Comparison of ENCODE assay signal across 16 cellular contexts in the genomic region with DNA sequence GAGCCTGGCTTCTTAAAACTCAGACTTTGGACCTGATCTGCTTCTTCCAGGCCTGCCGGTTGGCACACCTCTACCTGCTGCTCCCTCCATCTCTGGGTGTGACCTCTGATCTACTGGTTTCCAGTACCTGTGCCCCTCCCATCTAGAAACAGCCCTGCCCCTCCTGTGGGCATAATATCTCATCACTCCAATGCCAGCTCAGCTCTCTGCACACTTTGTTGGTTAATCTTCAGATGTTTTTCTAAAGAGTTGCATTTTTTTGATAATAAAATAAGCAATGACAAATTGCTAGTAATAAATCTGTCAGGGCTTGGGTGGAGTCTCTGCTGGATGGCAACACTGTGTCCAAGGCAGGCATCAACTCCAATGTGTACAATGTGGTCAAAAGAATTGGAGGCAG.
DNase-seq lines count a peak whose midpoint lies in the region; ATAC-seq, FAIRE-seq and TF ChIP-seq lines count a peak whose summit lies in the region.
"Had no signal": no experiment of that assay in that cellular context is flagged by ENCODE, and none has a peak within 500 bp of the region (broad histone marks: within the 10 kb centered on the region; RNA-seq: fewer than 3 reads in every experiment).

No MANE protein-coding gene starts in this region.

- FAIRE-seq in K562 (lab: Jason Lieb, UNC), result no peak
- FAIRE-seq: GM19239 had no signal

- 40% methylated on average over 1 of the region's 1 CpG for WGBS in K562 (ENCODE audit: insufficient coverage, low coverage, missing lambda C conversion rate)
- WGBS in spleen, 5 donors, result 81 to 96% (median 89%) methylated on average over 1 of the region's 1 CpG

- H2AFZ ChIP-seq in HCT116 (ENCODE audit: low read depth, low read length, poor library complexity, severe bottlenecking) (no peak overlapping the region), K562 (ENCODE audit: low read depth, low read length) (no peak overlapping the region)

- POLR2A ChIA-PET in HCT116 (lab: Charles Lee), result no interaction called here
- POLR2A ChIA-PET in K562 (lab: Yijun Ruan, JAX), result no interaction called here

- no peak for DNase-seq in HCT116 (ENCODE audit: low read depth, low spot score)
- no peak for DNase-seq in K562 (ENCODE audit: extremely low read depth in 1 of 4, low spot score in 3 of 4)
- peak; percentile 72 to 94 for DNase-seq in left colon
- no peak for DNase-seq in spleen
- no peak for DNase-seq in AG08396 (ENCODE audit: low spot score)
- DNase-seq in AG20443 (ENCODE audit: low spot score), result no peak
- no peak for DNase-seq in SW 1271 (lab: John Stamatoyannopoulos, UW)
- DNase-seq in WERI-Rb-1, result no peak
- DNase-seq: activated naive CD4-positive, alpha-beta T cell; CD4-positive, alpha-beta memory T cell; stimulated activated CD4-positive, alpha-beta T cell treated with anti-CD3 and anti-CD28 coated beads, Interleukin-2, amount 100 ng/mL, for 24 hours; stimulated activated naive CD8-positive, alpha-beta T cell treated with anti-CD3 and anti-CD28 coated beads, Interleukin-15, amount 100 ng/mL, for 72 hours had no signal

- H3K79me2 ChIP-seq in HCT116 (ENCODE audit: insufficient read depth, low read length) (no peaks in the 10 kb centered on the region), K562 (ENCODE audit: control insufficient read depth, insufficient read depth, low read length) (no peaks in the 10 kb centered on the region)

- CTCF ChIA-PET in HCT116 (lab: Charles Lee), result no interaction called here
- CTCF ChIA-PET in K562 (lab: Yijun Ruan, JAX; ENCODE audit: low intra/inter-chr PET ratio), result interaction anchor here (0.7 to 1.1 kb wide), 2 partner anchors 94 to 96 kb away, joined by 3 read pairs; no protein-coding TSS in a partner anchor

- H4K20me1 ChIP-seq in HCT116 (ENCODE audit: insufficient read depth) (no peaks in the 10 kb centered on the region), K562 (replicated peaks; ENCODE audit: control insufficient read depth, insufficient read depth, low read length) (0 out of 2 replicates have a peak, but pooled peaks cover 7% of the 10 kb centered on the region)

- TF ChIP-seq CTCF in HCT116 (IDR thresholded peaks at IDR 0.05 in 2 of 3, conservative IDR thresholded peaks at IDR 0.05 in 1 of 3; ENCODE audit: borderline replicate concordance in 1 of 3, insufficient read depth in 1 of 3, low read depth in 2 of 3, low read length in 2 of 3) (no peak), K562 (IDR thresholded peaks at IDR 0.05 in 2 of 3, conservative IDR thresholded peaks at IDR 0.05 in 1 of 3; ENCODE audit: insufficient read depth in 2 of 3, low read depth in 1 of 3, low read length in 3 of 3) (no peak), spleen (IDR thresholded peaks at IDR 0.05 in 8 of 11, conservative IDR thresholded peaks at IDR 0.05 in 3 of 11) (no peak), WERI-Rb-1 (IDR thresholded peaks at IDR 0.05; ENCODE audit: low read depth, low read length) (no peak)

- H3K36me3 ChIP-seq in HCT116 (ENCODE audit: control insufficient read depth in 1 of 2, insufficient read depth in 2 of 2, low read length in 2 of 2) (no peaks in the 10 kb centered on the region), K562 (ENCODE audit: control insufficient read depth, insufficient read depth, low read length) (no peaks in the 10 kb centered on the region), spleen (no peaks in the 10 kb centered on the region), WERI-Rb-1 (no peaks in the 10 kb centered on the region)
- H3K36me3 ChIP-seq: HAP-1, SJSA1 had no signal

- no peak overlapping the region for H3K4me3 ChIP-seq in HCT116 (replicated peaks in 1 of 2; ENCODE audit: low read depth in 1 of 2, low read length in 2 of 2)
- no peak overlapping the region for H3K4me3 ChIP-seq in K562
- no peak overlapping the region for H3K4me3 ChIP-seq in spleen
- H3K4me3 ChIP-seq in WERI-Rb-1 (ENCODE audit: low read depth, low read length), result no peak overlapping the region
- H3K4me3 ChIP-seq: HAP-1, SJSA1 had no signal

- H3K9me2 ChIP-seq in HCT116 (ENCODE audit: insufficient read depth), result no peaks in the 10 kb centered on the region

- in situ Hi-C loops in K562 (cut with MboI), result no loop called here

- no peak for ATAC-seq in HCT116
- no peak for ATAC-seq in K562
- ATAC-seq in left colon, result peak; percentile 86
- ATAC-seq: natural killer cell treated with Interleukin-12 subunit alpha and Interleukin-12 subunit beta and Interleukin-15 and Interleukin-18, amount 100 ng/mL, for 72 hours; stimulated activated naive CD8-positive, alpha-beta T cell treated with anti-CD3 and anti-CD28 coated beads, Interleukin-15, amount 100 ng/mL, for 72 hours had no signal

- H3K27me3 ChIP-seq in HCT116 (ENCODE audit: insufficient read depth, low read length) (no peaks in the 10 kb centered on the region), K562 (ENCODE audit: control insufficient read depth in 2 of 2, insufficient read depth in 2 of 2, low read length in 2 of 2) (peaks cover 7 to 23% of the 10 kb centered on the region in 2 experiments; a peak in 3 of 5 replicates), spleen (replicated peaks in 1 of 7) (no peaks in the 10 kb centered on the region), WERI-Rb-1 (ENCODE audit: insufficient read depth, low read depth, severe bottlenecking) (no peaks in the 10 kb centered on the region)
- H3K27me3 ChIP-seq: SJSA1 had no signal

- no peak for TF ChIP-seq EP300 in K562 (IDR thresholded peaks at IDR 0.05; ENCODE audit: low read length)

- no peaks in the 10 kb centered on the region for H3K9me3 ChIP-seq in HCT116 (ENCODE audit: control insufficient read depth in 1 of 2, insufficient read depth in 1 of 2, low read depth in 1 of 2, low read length in 2 of 2)
- H3K9me3 ChIP-seq in K562 (replicated peaks; ENCODE audit: control insufficient read depth, insufficient read depth, low read depth, low read length), result 0 out of 2 replicates have a peak, but pooled peaks cover 3% of the 10 kb centered on the region
- H3K9me3 ChIP-seq in spleen, result peaks cover 0 to 6% (median 0%) of the 10 kb centered on the region in 8 donors
- peaks cover 7% of the 10 kb centered on the region for H3K9me3 ChIP-seq in WERI-Rb-1 (ENCODE audit: severe bottlenecking)
- H3K9me3 ChIP-seq: HAP-1, SJSA1 had no signal

- no peak overlapping the region for H3K9ac ChIP-seq in HCT116 (ENCODE audit: low read length)
- no peak overlapping the region for H3K9ac ChIP-seq in K562 (ENCODE audit: insufficient read depth in 1 of 2, low read depth in 2 of 2, low read length in 2 of 2)

- RAD21 ChIA-PET in HCT116 (lab: Charles Lee; ENCODE audit: low non-redundant PET in 1 of 2, low total read pairs in 2 of 2, uncharacterized antibody in 2 of 2, unreplicated experiment in 2 of 2), result no interaction called here

- H3K27ac ChIP-seq in HCT116 (ENCODE audit: low read depth, low read length), result no peak overlapping the region
- no peak overlapping the region for H3K27ac ChIP-seq in K562 (ENCODE audit: extremely low read depth, low read depth, low read length)
- peak overlapping the region in 5 of 8 donors; percentile 22 to 80 (median 63) for H3K27ac ChIP-seq in spleen
- no peak overlapping the region for H3K27ac ChIP-seq in WERI-Rb-1
- H3K27ac ChIP-seq: SJSA1 had no signal

- H3K4me2 ChIP-seq in HCT116 (ENCODE audit: low read length) (peak overlapping the region; percentile 17; the same call in 1 of the 2 replicates), K562 (ENCODE audit: insufficient read depth, low read length) (no peak overlapping the region)

- H3K9me1 ChIP-seq in K562 (ENCODE audit: control insufficient read depth, insufficient read depth, low read length), result no peaks in the 10 kb centered on the region

- TF ChIP-seq RAD21 in HCT116 (IDR thresholded peaks at IDR 0.05; ENCODE audit: low read depth) (no peak), K562 (CRISPR knock-in tag; conservative IDR thresholded peaks at IDR 0.05 in 1 of 2, IDR thresholded peaks at IDR 0.05 in 1 of 2) (no peak)

- BruUV-seq in HCT116 (replicated peaks; lab: Mats Ljungman, UMichigan) (no TSS peak), K562 (replicated peaks; lab: Mats Ljungman, UMichigan) (no TSS peak)

- TF ChIP-seq POLR2A in HCT116 (IDR thresholded peaks at IDR 0.05; ENCODE audit: borderline replicate concordance, extremely low read depth, insufficient read depth, insufficient read length) (no peak), K562 (conservative IDR thresholded peaks at IDR 0.05) (no peak), spleen (IDR thresholded peaks at IDR 0.05) (no peak)

- H3K4me1 ChIP-seq in HCT116 (ENCODE audit: control insufficient read depth in 1 of 2, insufficient read depth in 2 of 2, low read length in 2 of 2), result peaks cover 19 to 37% of the 10 kb centered on the region in 2 experiments
- peaks cover 5 to 9% of the 10 kb centered on the region in 2 experiments; a peak in 4 of 5 replicates for H3K4me1 ChIP-seq in K562 (replicated peaks in 1 of 2; ENCODE audit: control insufficient read depth in 2 of 2, insufficient read depth in 2 of 2, low read length in 2 of 2)
- H3K4me1 ChIP-seq in spleen, result peaks cover 3 to 22% (median 9%) of the 10 kb centered on the region in 6 donors
- H3K4me1 ChIP-seq: HAP-1 had no signal

- intact Hi-C loops in HCT116 (cut with micrococcal nuclease) (no loop called here), K562 (cut with micrococcal nuclease) (no loop called here), left colon (cut with DNase I, micrococcal nuclease) (loop anchor here in 1 of 2 donors (5.0 to 10.0 kb wide), 2 partner anchors 40 to 83 kb away; no protein-coding TSS in a partner anchor), spleen (cut with DNase I; ENCODE audit: low total_unique reads) (no loop called here)

TF ChIP-seq in HCT116, 20 proteins besides CTCF, POLR2A, EP300 and RAD21 (continues in another document):
- TF ChIP-seq TCF7L2 (IDR thresholded peaks at IDR 0.05; ENCODE audit: borderline replicate concordance, extremely low read depth, insufficient read depth, insufficient read length) (no peak), SP1 (IDR thresholded peaks at IDR 0.05; ENCODE audit: low read depth) (no peak), EZH2 (IDR thresholded peaks at IDR 0.05) (no peak), ELF1 (IDR thresholded peaks at IDR 0.05; ENCODE audit: borderline replicate concordance, low read depth) (no peak), FOSL1 (IDR thresholded peaks at IDR 0.05; ENCODE audit: low read depth) (no peak), SIN3A (IDR thresholded peaks at IDR 0.05; ENCODE audit: low read depth) (no peak)

TF ChIP-seq in K562, 482 proteins besides CTCF, POLR2A, EP300 and RAD21 (continues in another document):
- TF ChIP-seq, protein P1, sequence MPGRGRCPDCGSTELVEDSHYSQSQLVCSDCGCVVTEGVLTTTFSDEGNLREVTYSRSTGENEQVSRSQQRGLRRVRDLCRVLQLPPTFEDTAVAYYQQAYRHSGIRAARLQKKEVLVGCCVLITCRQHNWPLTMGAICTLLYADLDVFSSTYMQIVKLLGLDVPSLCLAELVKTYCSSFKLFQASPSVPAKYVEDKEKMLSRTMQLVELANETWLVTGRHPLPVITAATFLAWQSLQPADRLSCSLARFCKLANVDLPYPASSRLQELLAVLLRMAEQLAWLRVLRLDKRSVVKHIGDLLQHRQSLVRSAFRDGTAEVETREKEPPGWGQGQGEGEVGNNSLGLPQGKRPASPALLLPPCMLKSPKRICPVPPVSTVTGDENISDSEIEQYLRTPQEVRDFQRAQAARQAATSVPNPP (IDR thresholded peaks at IDR 0.05; ENCODE audit: borderline replicate concordance, insufficient read depth, insufficient read length), result no peak

Comparison
In these comparisons a context has a peak if more than half of its experiments do, and no peak if none do; other contexts are left out.
1. DNase-seq: peak in left colon (2 of 2); none in HCT116 (single experiment), K562 (0 of 4), spleen (single experiment), AG08396 (single experiment), AG20443 (single experiment), SW 1271 (0 of 2) and WERI-Rb-1 (single experiment).
2. H3K27ac ChIP-seq: peak in spleen (5 of 8); none in HCT116 (single experiment), K562 (single experiment) and WERI-Rb-1 (single experiment).